ENCODE assay signal across 19 cellular contexts in the genomic region with DNA sequence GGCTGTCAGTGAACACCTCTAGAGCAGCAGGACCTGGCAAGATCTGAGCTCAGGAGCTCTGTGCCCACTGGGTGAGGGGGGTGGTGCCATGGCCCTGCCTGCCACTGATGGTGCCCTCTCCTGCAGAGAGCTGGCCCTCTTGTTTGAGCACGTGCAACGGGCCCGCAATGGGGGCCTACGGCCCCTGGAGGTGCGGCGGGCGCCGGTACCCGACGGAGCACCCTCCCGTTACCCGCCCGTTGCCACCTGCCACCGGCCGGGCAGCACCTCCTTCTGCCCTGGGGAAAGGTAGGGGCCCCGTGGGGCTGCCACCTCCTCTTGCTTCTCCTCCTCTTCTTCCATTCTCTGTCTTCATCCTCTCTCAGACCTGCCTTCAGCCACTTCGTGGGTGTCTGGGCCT. TPM values are rescaled to one million over a fixed set of nuclear protein-coding genes. Genes with fewer than 3 reads are reported as not detected.
DNase-seq lines count a peak whose midpoint lies in the region; ATAC-seq, FAIRE-seq and TF ChIP-seq lines count a peak whose summit lies in the region.
"Had no signal": no experiment of that assay in that cellular context is flagged by ENCODE, and none has a peak within 500 bp of the region (broad histone marks: within the 10 kb centered on the region; RNA-seq: fewer than 3 reads in every experiment).

No MANE protein-coding gene starts in this region.

- DNase-seq in left ventricle myocardium superior (peak; percentile 11), cardiac septum (ENCODE audit: low spot score) (no peak), astrocyte (ENCODE audit: low read depth) (no peak), sigmoid colon (no peak), left lobe of liver (ENCODE audit: low spot score) (no peak), retina (no peak)
- DNase-seq: CD4-positive, alpha-beta T cell; DMS79; KBM-7; NCI-H1092 treated with DMSO at 0.1 percent for 48 hours; NCI-H1694; NCI-H748 treated with DMSO at 0.1 percent for 48 hours had no signal

- H3K4me3 ChIP-seq in astrocyte (ENCODE audit: insufficient read depth, low read depth, low read length): no peak overlapping the region
- H3K4me3 ChIP-seq in mesodermal cell (ENCODE audit: extremely low read depth, insufficient read depth, low read length, poor library complexity, severe bottlenecking): no peak overlapping the region
- no peak overlapping the region for H3K4me3 ChIP-seq in sigmoid colon

- H3K36me3 ChIP-seq in astrocyte (ENCODE audit: insufficient read depth, low read length) (no peaks in the 10 kb centered on the region), mesodermal cell (ENCODE audit: control insufficient read depth, insufficient read depth, low read length) (no peaks in the 10 kb centered on the region), sigmoid colon (peaks cover 0 to 42% (median 5%) of the 10 kb centered on the region in 4 donors)

- TF ChIP-seq CTCF in astrocyte (IDR thresholded peaks at IDR 0.05; ENCODE audit: insufficient read depth, low read depth, low read length) (no peak), sigmoid colon (IDR thresholded peaks at IDR 0.05) (no peak)

- H3K4me3 Mint-ChIP-seq in astrocyte (ENCODE audit: unreplicated experiment): no peak overlapping the region
- H3K4me3 Mint-ChIP-seq: CD4-positive, alpha-beta T cell had no signal

- no peak for TF ChIP-seq EP300 in sigmoid colon (IDR thresholded peaks at IDR 0.05)

- no peak for ATAC-seq in left ventricle myocardium superior
- no peak for ATAC-seq in left lobe of liver
- ATAC-seq in GM21367 (IDR thresholded peaks at IDR 0.05; ENCODE audit: unreplicated experiment): no peak
- ATAC-seq: HCT116 had no signal

- no peak overlapping the region for H3K27ac ChIP-seq in astrocyte (ENCODE audit: low read depth, low read length)
- peak overlapping the region; percentile 96 for H3K27ac ChIP-seq in mesodermal cell (ENCODE audit: low read depth, low read length, severe bottlenecking)
- peak overlapping the region in 3 of 4 donors; percentile 59 to 75 (median 65) for H3K27ac ChIP-seq in sigmoid colon

- H3K9me3 Mint-ChIP-seq in astrocyte (ENCODE audit: unreplicated experiment): no peaks in the 10 kb centered on the region
- H3K9me3 Mint-ChIP-seq: CD4-positive, alpha-beta T cell had no signal

- H4K20me1 ChIP-seq in astrocyte (ENCODE audit: insufficient read depth, low read length): no peaks in the 10 kb centered on the region

- no peak overlapping the region for H2AFZ ChIP-seq in astrocyte (ENCODE audit: low read depth, low read length)

- H3K4me1 Mint-ChIP-seq in astrocyte (ENCODE audit: low read depth, unreplicated experiment): peaks cover 13% of the 10 kb centered on the region

- intact Hi-C loops in left ventricle myocardium superior (cut with micrococcal nuclease) (no loop called here), cardiac septum (cut with DNase I) (no loop called here), sigmoid colon (cut with DNase I) (no loop called here)

- FAIRE-seq in astrocyte (lab: Jason Lieb, UNC): no peak
- FAIRE-seq: A204.1, G401.6, HTR-8/SVneo had no signal

- H3K79me2 ChIP-seq in astrocyte (ENCODE audit: insufficient read depth, low read length): no peaks in the 10 kb centered on the region

- H3K4me1 ChIP-seq in astrocyte (ENCODE audit: insufficient read depth, low read length): peaks cover 20% of the 10 kb centered on the region
- H3K4me1 ChIP-seq in mesodermal cell (ENCODE audit: control insufficient read depth, insufficient read depth, low read length, poor library complexity, severe bottlenecking): peaks cover 35% of the 10 kb centered on the region
- peaks cover 0 to 40% (median 22%) of the 10 kb centered on the region in 4 donors for H3K4me1 ChIP-seq in sigmoid colon

- no peak overlapping the region for H3K27ac Mint-ChIP-seq in astrocyte (ENCODE audit: unreplicated experiment)
- H3K27ac Mint-ChIP-seq: CD4-positive, alpha-beta T cell had no signal

- peaks cover 17% of the 10 kb centered on the region for H3K27me3 Mint-ChIP-seq in astrocyte (ENCODE audit: low read depth, unreplicated experiment)
- H3K27me3 Mint-ChIP-seq: CD4-positive, alpha-beta T cell had no signal

- H3K9ac ChIP-seq in astrocyte (ENCODE audit: low read length): no peak overlapping the region

- peak overlapping the region; percentile 71 for H3K4me2 ChIP-seq in astrocyte (ENCODE audit: low read length)

- 87 to 99% methylated on average over 14 to 17 of the region's 17 CpGs for WGBS in mesodermal cell (ENCODE audit: insufficient coverage in 2 of 2), 2 experiments
- WGBS in sigmoid colon, 2 donors: 93 to 94% methylated on average over 17 of the region's 17 CpGs

- TF ChIP-seq POLR2A in sigmoid colon (IDR thresholded peaks at IDR 0.05): no peak

- H3K9me3 ChIP-seq in astrocyte (ENCODE audit: insufficient read depth, low read depth, low read length): no peaks in the 10 kb centered on the region
- H3K9me3 ChIP-seq in mesodermal cell (ENCODE audit: control insufficient read depth, low read length): no peaks in the 10 kb centered on the region
- no peaks in the 10 kb centered on the region for H3K9me3 ChIP-seq in sigmoid colon

- H3K36me3 Mint-ChIP-seq in astrocyte (ENCODE audit: low read depth, unreplicated experiment): peaks cover 4% of the 10 kb centered on the region

- H3K27me3 ChIP-seq in astrocyte (ENCODE audit: insufficient read depth, low read length) (peaks cover 2% of the 10 kb centered on the region), sigmoid colon (no peaks in the 10 kb centered on the region)

RNA-seq across cellular contexts. Expression of a gene that starts 38.2 kb away (rescaled TPM):
- total RNA-seq in left ventricle myocardium superior (45.4 TPM), cardiac septum (8.7 TPM), astrocyte (4.8 and 7.1 TPM in 2 replicates), sigmoid colon (10 to 100 TPM; 22.7 to 59.8 (median 36.9) TPM), left lobe of liver (29.9 TPM)
- polyA plus RNA-seq in mesodermal cell (2013, experiment 1 of 2): 4.4 TPM
- polyA plus RNA-seq in mesodermal cell (2013, experiment 2 of 2): 2.9 TPM
- polyA plus RNA-seq in sigmoid colon: 1 to 10 TPM in 1 of 3 donors, not detected in 2; 3.0 TPM

RNA-seq across cellular contexts. Expression of a gene that starts 40.4 kb away (rescaled TPM):
- total RNA-seq in left ventricle myocardium superior (1.9 TPM), cardiac septum (3.6 TPM), astrocyte (0.89 and 1.5 TPM in 2 replicates), sigmoid colon (10 to 100 TPM in 1 of 4 donors, 1 to 10 TPM in 3; 4.8 to 10.8 (median 8.7) TPM), left lobe of liver (0.20 TPM)
- polyA plus RNA-seq in mesodermal cell (2013, experiment 1 of 2): 1.3 TPM
- polyA plus RNA-seq in mesodermal cell (2013, experiment 2 of 2): 0.71 TPM
- polyA plus RNA-seq in sigmoid colon: 1 to 10 TPM in 1 of 3 donors, under 1 TPM in 1, not detected in 1; 0.60 to 2.6 TPM
- total RNA-seq: M059J had no signal
